In the genomic region with DNA sequence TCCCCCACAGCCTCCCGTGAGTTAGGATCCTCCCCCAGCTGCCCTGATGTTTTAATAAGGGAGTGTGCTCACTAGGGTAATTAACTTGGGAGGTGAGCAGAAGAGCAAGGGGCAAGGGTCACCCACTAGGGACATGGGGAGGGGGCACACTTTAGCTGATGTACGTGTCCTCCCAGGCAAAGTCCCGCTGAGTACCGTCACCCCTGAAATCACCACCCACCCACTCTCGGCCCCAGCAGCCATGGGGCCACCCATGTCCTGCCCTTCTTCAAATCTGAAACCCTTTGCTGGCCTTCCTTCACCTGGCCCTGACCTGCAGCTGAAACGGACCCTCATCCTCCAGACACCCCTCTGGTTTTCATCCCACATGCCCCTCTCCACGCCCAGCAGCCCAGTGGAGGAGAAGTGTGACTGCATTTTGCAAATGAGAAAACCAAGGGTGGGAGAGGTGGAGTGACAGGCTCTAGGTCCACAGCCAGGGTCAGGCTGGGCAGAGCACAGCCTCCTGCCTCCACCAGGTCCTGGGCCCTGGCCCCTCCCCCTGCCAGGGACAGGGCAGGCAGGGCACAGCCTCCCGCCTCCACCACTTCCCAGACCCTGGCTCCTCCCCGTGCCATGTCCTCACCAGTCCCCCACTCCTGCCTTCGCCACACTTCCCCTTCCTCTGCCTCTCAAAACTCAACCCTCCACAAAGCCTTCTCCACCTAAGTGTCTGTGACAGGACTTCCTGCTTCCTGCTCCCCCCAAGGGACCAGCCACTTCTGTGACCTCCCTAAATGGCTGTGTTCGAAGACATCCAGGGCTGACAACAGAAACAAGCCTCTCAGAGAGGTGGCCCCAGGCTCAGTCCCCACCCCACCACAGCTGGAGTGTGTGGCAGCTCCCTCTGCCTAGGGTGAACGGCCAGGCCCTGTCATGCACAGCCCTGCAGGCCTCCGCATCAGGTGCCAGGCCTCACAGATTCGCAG, we compare ENCODE assay signal across 8 cellular contexts. TPM values are rescaled to one million over a fixed set of nuclear protein-coding genes. Genes with fewer than 3 reads are reported as not detected.
DNase-seq lines count a peak whose midpoint lies in the region; ATAC-seq and TF ChIP-seq lines count a peak whose summit lies in the region.

No MANE protein-coding gene starts in this region.

- H3K36me3 ChIP-seq in Karpas-422 (ENCODE audit: insufficient read depth, low read length) = no peaks in the 10 kb centered on the region
- H3K36me3 ChIP-seq in liver (ENCODE audit: control insufficient read depth in 4 of 4, insufficient read depth in 3 of 4, low read depth in 1 of 4, low read length in 3 of 4) = no peaks in the 10 kb centered on the region
- peaks cover 18% of the 10 kb centered on the region for H3K36me3 ChIP-seq in upper lobe of right lung

- TF ChIP-seq POLR2A in GM15510 (IDR thresholded peaks at IDR 0.05; ENCODE audit: borderline replicate concordance, extremely low read depth, insufficient read length) = peak; percentile 23

- H3K4me1 Mint-ChIP-seq in activated T-helper 1 cell treated with anti-CD3 and anti-CD28 coated beads, Interleukin-12 subunit alpha, Interleukin-12 subunit beta, Interleukin-2, Interleukin-4 antibody, amounts not matched to agents 30 ng/mL and 10 ng/mL and 1 ng/mL, durations not matched to agents 14 hours and 24 hours and 36 hours (ENCODE audit: low read depth) = peaks cover 14% of the 10 kb centered on the region
- no peaks in the 10 kb centered on the region for H3K4me1 Mint-ChIP-seq in progenitor cell of endocrine pancreas (ENCODE audit: low read depth)

- intact Hi-C loops in activated T-helper 1 cell treated with anti-CD3 and anti-CD28 coated beads, Interleukin-12 subunit alpha, Interleukin-12 subunit beta, Interleukin-2, Interleukin-4 antibody, amounts not matched to agents 30 ng/mL and 10 ng/mL and 1 ng/mL, durations not matched to agents 14 hours and 24 hours and 36 hours (cut with micrococcal nuclease) = no loop called here
- intact Hi-C loops in upper lobe of right lung (cut with DNase I) = no loop called here

- no peaks in the 10 kb centered on the region for H4K20me1 ChIP-seq in Karpas-422 (ENCODE audit: insufficient read depth, low read depth, low read length)

- WGBS in liver = 79% methylated on average over 14 of the region's 14 CpGs

- no peak overlapping the region for H3K4me3 Mint-ChIP-seq in activated T-helper 1 cell treated with anti-CD3 and anti-CD28 coated beads, Interleukin-12 subunit alpha, Interleukin-12 subunit beta, Interleukin-2, Interleukin-4 antibody, amounts not matched to agents 30 ng/mL and 10 ng/mL and 1 ng/mL, durations not matched to agents 14 hours and 24 hours and 36 hours
- H3K4me3 Mint-ChIP-seq in progenitor cell of endocrine pancreas (ENCODE audit: low read depth) = no peak overlapping the region

- no peaks in the 10 kb centered on the region for H3K27me3 Mint-ChIP-seq in activated T-helper 1 cell treated with anti-CD3 and anti-CD28 coated beads, Interleukin-12 subunit alpha, Interleukin-12 subunit beta, Interleukin-2, Interleukin-4 antibody, amounts not matched to agents 30 ng/mL and 10 ng/mL and 1 ng/mL, durations not matched to agents 14 hours and 24 hours and 36 hours (ENCODE audit: insufficient read depth)
- H3K27me3 Mint-ChIP-seq in progenitor cell of endocrine pancreas = peaks cover 6% of the 10 kb centered on the region

- H3K9me3 ChIP-seq in Karpas-422 (ENCODE audit: low read length) (no peaks in the 10 kb centered on the region), liver (ENCODE audit: control insufficient read depth in 4 of 4, low read length in 3 of 4) (no peaks in the 10 kb centered on the region), upper lobe of right lung (no peaks in the 10 kb centered on the region)

- no peak overlapping the region for H3K27ac Mint-ChIP-seq in activated T-helper 1 cell treated with anti-CD3 and anti-CD28 coated beads, Interleukin-12 subunit alpha, Interleukin-12 subunit beta, Interleukin-2, Interleukin-4 antibody, amounts not matched to agents 30 ng/mL and 10 ng/mL and 1 ng/mL, durations not matched to agents 14 hours and 24 hours and 36 hours
- H3K27ac Mint-ChIP-seq in progenitor cell of endocrine pancreas = no peak overlapping the region

- ATAC-seq in GM21717 (IDR thresholded peaks at IDR 0.05; ENCODE audit: unreplicated experiment) (peak; percentile 69), upper lobe of right lung (peak; percentile 87)

- H3K4me2 ChIP-seq in Karpas-422 (ENCODE audit: low read depth, low read length, poor library complexity, severe bottlenecking) = peak overlapping the region; percentile 27

- H3K27ac ChIP-seq in Karpas-422 (ENCODE audit: low read length) (no peak overlapping the region), liver (ENCODE audit: low read depth in 1 of 2, low read length in 2 of 2) (peak overlapping the region in 1 of 2 donors; percentile 1), upper lobe of right lung (peak overlapping the region; percentile 59)

- H3K79me2 ChIP-seq in Karpas-422 (ENCODE audit: low read length) = no peaks in the 10 kb centered on the region

- no peaks in the 10 kb centered on the region for H3K9me2 ChIP-seq in Karpas-422 (replicated peaks; ENCODE audit: insufficient read depth, low read length)

- H3K36me3 Mint-ChIP-seq in activated T-helper 1 cell treated with anti-CD3 and anti-CD28 coated beads, Interleukin-12 subunit alpha, Interleukin-12 subunit beta, Interleukin-2, Interleukin-4 antibody, amounts not matched to agents 30 ng/mL and 10 ng/mL and 1 ng/mL, durations not matched to agents 14 hours and 24 hours and 36 hours (ENCODE audit: low read depth) = peaks cover 5% of the 10 kb centered on the region
- no peaks in the 10 kb centered on the region for H3K36me3 Mint-ChIP-seq in progenitor cell of endocrine pancreas (ENCODE audit: insufficient read depth)

- H3K4me3 ChIP-seq in Karpas-422 (ENCODE audit: low read length) (peak overlapping the region; percentile 16; the same call in 1 of the 2 replicates), liver (ENCODE audit: low read depth in 1 of 3, low read length in 3 of 3) (no peak overlapping the region), upper lobe of right lung (no peak overlapping the region)

- DNase-seq in Karpas-422 (peak; percentile 76), upper lobe of right lung (peak; percentile 91), progenitor cell of endocrine pancreas (ENCODE audit: low spot score, unreplicated experiment) (no peak), islet precursor cell (no peak)
- DNase-seq in activated T-helper 1 cell treated with anti-CD3 and anti-CD28 coated beads, Interleukin-12 subunit alpha, Interleukin-12 subunit beta, Interleukin-2, Interleukin-4 antibody, amounts not matched to agents 30 ng/mL and 10 ng/mL and 1 ng/mL, durations not matched to agents 14 hours and 24 hours and 36 hours (ENCODE audit: low spot score) = peak; percentile 6

- TF ChIP-seq RAD21 in liver (IDR thresholded peaks at IDR 0.05) = no peak

- H3K4me1 ChIP-seq in Karpas-422 (ENCODE audit: low read length) (peaks cover 23% of the 10 kb centered on the region), liver (ENCODE audit: control insufficient read depth in 4 of 4, insufficient read depth in 4 of 4, low read length in 3 of 4) (peaks cover 34 to 88% (median 78%) of the 10 kb centered on the region in 4 donors), upper lobe of right lung (peaks cover 61% of the 10 kb centered on the region)

- H2AFZ ChIP-seq in Karpas-422 (ENCODE audit: low read length) = no peak overlapping the region

- H3K9me3 Mint-ChIP-seq in activated T-helper 1 cell treated with anti-CD3 and anti-CD28 coated beads, Interleukin-12 subunit alpha, Interleukin-12 subunit beta, Interleukin-2, Interleukin-4 antibody, amounts not matched to agents 30 ng/mL and 10 ng/mL and 1 ng/mL, durations not matched to agents 14 hours and 24 hours and 36 hours = no peaks in the 10 kb centered on the region
- H3K9me3 Mint-ChIP-seq in progenitor cell of endocrine pancreas (ENCODE audit: low read depth) = no peaks in the 10 kb centered on the region

- H3K27me3 ChIP-seq in Karpas-422 (ENCODE audit: low read length) = no peaks in the 10 kb centered on the region
- no peaks in the 10 kb centered on the region for H3K27me3 ChIP-seq in liver (ENCODE audit: control insufficient read depth in 4 of 4, insufficient read depth in 4 of 4, low read length in 3 of 4)
- H3K27me3 ChIP-seq in upper lobe of right lung = no peaks in the 10 kb centered on the region

- TF ChIP-seq CTCF in liver (IDR thresholded peaks at IDR 0.05; ENCODE audit: low read depth, low read length, missing input control) = no peak
- TF ChIP-seq CTCF in upper lobe of right lung (IDR thresholded peaks at IDR 0.05) = no peak
- TF ChIP-seq CTCF in progenitor cell of endocrine pancreas (IDR thresholded peaks at IDR 0.05; ENCODE audit: unreplicated experiment) = no peak

- H3K9ac ChIP-seq in Karpas-422 (ENCODE audit: low read length) = 0 out of 2 replicates have a peak overlapping the region, but pooled peaks have one; percentile 19
- no peak overlapping the region for H3K9ac ChIP-seq in liver (ENCODE audit: low read depth in 1 of 2, low read length in 2 of 2)

TF ChIP-seq in liver, 16 proteins besides CTCF, POLR2A, EP300 and RAD21:
- TF ChIP-seq JUND (IDR thresholded peaks at IDR 0.05) = no peak
- TF ChIP-seq RXRA (IDR thresholded peaks at IDR 0.05) = no peak
- peak; percentile 32 for TF ChIP-seq SP1 (IDR thresholded peaks at IDR 0.05)
TF ChIP-seq in liver: peak in this region for 1.

RNA-seq across cellular contexts. Expression of a gene that starts 15.1 kb away (rescaled TPM):
- total RNA-seq in Karpas-422 (2014; rRNA removed; shearing (Covaris generic); ENCODE audit: low replicate concordance) = 2.3 and 8.5 TPM in 2 replicates
- total RNA-seq in activated T-helper 1 cell treated with anti-CD3 and anti-CD28 coated beads, Interleukin-12 subunit alpha, Interleukin-12 subunit beta, Interleukin-2, Interleukin-4 antibody, amounts not matched to agents 30 ng/mL and 10 ng/mL and 1 ng/mL, durations not matched to agents 14 hours and 24 hours and 36 hours = 11.7 and 12.7 TPM in 2 replicates
- total RNA-seq in liver (10 to 100 TPM; 37.2 to 87.5 TPM), upper lobe of right lung (37.2 TPM), progenitor cell of endocrine pancreas (0.67 and 0.72 TPM in 2 replicates)
- polyA plus RNA-seq in liver = 1 to 10 TPM; 5.3 to 7.1 TPM

RNA-seq across cellular contexts. Expression of a gene that starts 39.1 kb away (rescaled TPM):
- not detected in 2 replicates for total RNA-seq in Karpas-422 (2014; rRNA removed; shearing (Covaris generic); ENCODE audit: low replicate concordance)
- not detected in 2 replicates for total RNA-seq in activated T-helper 1 cell treated with anti-CD3 and anti-CD28 coated beads, Interleukin-12 subunit alpha, Interleukin-12 subunit beta, Interleukin-2, Interleukin-4 antibody, amounts not matched to agents 30 ng/mL and 10 ng/mL and 1 ng/mL, durations not matched to agents 14 hours and 24 hours and 36 hours
- total RNA-seq in liver (under 1 TPM in 1 of 2 donors, not detected in 1; 0.08 TPM), upper lobe of right lung (not detected), progenitor cell of endocrine pancreas (not detected in 2 replicates)
- polyA plus RNA-seq in liver = under 1 TPM in 1 of 2 donors, not detected in 1; 0.03 TPM

RNA-seq across cellular contexts. Expression of a gene that starts 50.3 kb away (rescaled TPM):
- 35.6 and 41.5 TPM in 2 replicates for total RNA-seq in Karpas-422 (2014; rRNA removed; shearing (Covaris generic); ENCODE audit: low replicate concordance)
- total RNA-seq in activated T-helper 1 cell treated with anti-CD3 and anti-CD28 coated beads, Interleukin-12 subunit alpha, Interleukin-12 subunit beta, Interleukin-2, Interleukin-4 antibody, amounts not matched to agents 30 ng/mL and 10 ng/mL and 1 ng/mL, durations not matched to agents 14 hours and 24 hours and 36 hours = 57.7 and 58.7 TPM in 2 replicates
- 100 to 1,000 TPM; 132 to 378 TPM for total RNA-seq in liver
- 100 to 1,000 TPM; 210 to 257 TPM for polyA plus RNA-seq in liver
- total RNA-seq in upper lobe of right lung = 73.5 TPM
- total RNA-seq in progenitor cell of endocrine pancreas = 81.0 and 81.3 TPM in 2 replicates

Comparison
In these comparisons a context has a peak if more than half of its experiments do, and no peak if none do; other contexts are left out.
1. DNase-seq: peak in Karpas-422 (single experiment), activated T-helper 1 cell treated with anti-CD3 and anti-CD28 coated beads, Interleukin-12 subunit alpha, Interleukin-12 subunit beta, Interleukin-2, Interleukin-4 antibody, amounts not matched to agents 30 ng/mL and 10 ng/mL and 1 ng/mL, durations not matched to agents 14 hours and 24 hours and 36 hours (single experiment) and upper lobe of right lung (single experiment); none in progenitor cell of endocrine pancreas (single experiment) and islet precursor cell (single experiment).